Comparison of ENCODE assay signal across 8 cellular contexts in the genomic region with DNA sequence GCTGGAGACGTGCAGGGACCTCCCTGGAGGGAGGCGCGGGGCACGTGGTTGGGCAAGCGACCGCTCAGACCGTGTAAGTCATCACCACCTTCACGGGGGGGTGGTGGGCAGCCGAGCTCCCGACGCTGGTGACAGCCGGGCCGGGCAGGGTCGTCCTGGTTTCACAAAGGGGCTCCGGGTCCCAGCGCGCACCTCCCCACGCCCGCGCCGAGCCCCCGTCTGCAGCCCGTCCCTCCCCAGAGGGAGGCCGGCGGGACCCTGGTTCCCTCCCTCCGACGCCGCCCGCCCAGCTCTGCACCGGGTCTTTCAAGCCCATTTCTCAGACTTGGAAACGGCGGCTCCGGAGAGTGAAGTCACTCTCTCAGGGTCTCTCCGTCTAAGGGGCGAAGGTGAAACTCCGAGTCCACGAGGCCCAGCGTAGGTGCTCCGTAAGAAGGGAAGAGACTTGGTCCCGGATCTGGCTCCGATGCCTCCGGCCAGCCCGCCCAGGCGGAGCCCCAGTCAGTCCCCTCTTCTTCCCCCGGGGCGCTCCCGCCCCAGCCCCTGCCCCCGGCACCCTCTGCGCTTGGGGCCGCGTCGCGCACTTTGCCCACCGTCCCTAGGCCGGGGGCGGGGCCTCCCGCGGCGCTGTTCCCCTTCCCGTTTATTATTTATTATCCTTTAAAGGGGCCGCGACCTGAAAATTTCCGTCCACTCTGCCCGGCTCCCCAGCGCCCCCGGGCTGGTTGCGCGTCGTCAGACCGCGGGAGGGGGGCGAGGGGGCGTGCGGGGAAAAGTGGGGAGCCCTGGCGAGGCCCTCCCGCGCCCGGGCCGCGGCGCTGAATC.
DNase-seq lines count a peak whose midpoint lies in the region; ATAC-seq and TF ChIP-seq lines count a peak whose summit lies in the region.

No MANE protein-coding gene starts in this region.

- ATAC-seq in HG02885 (IDR thresholded peaks at IDR 0.05; ENCODE audit: poor library complexity, unreplicated experiment) = peak; percentile 59

- peak overlapping the region; percentile 92 for H3K4me3 ChIP-seq in astrocyte of the spinal cord (ENCODE audit: low read depth, low read length)

- in situ Hi-C loops in astrocyte of the spinal cord (cut with HindIII; ENCODE audit: low sequenced_read_pairs) = no loop called here

- DNase-seq in NCI-H1436 (lab: John Stamatoyannopoulos, UW) (peak; percentile 84), NCI-H1436 treated with DMSO at 0.1 percent for 48 hours (lab: John Stamatoyannopoulos, UW) (no peak), NCI-H1694 (lab: John Stamatoyannopoulos, UW) (peak; percentile 54), T-helper 9 cell (peak; percentile 60), astrocyte of the spinal cord (ENCODE audit: low read depth, low spot score) (peak; percentile 91), hippocampal formation (lab: John Stamatoyannopoulos, UW) (peak; percentile 74 to 78), retina (peak; percentile 92)

- no peak for TF ChIP-seq CTCF in astrocyte of the spinal cord (IDR thresholded peaks at IDR 0.05; ENCODE audit: low read depth, low read length)
